In genomic region chr16:84502581-84502980, GRCh38 we compare ENCODE assay signal across 19 cellular contexts. TPM values are rescaled to one million over a fixed set of nuclear protein-coding genes. Genes with fewer than 3 reads are reported as not detected.
DNase-seq lines count a peak whose midpoint lies in the region; ATAC-seq and TF ChIP-seq lines count a peak whose summit lies in the region.
"Had no signal": no experiment of that assay in that cellular context is flagged by ENCODE, and none has a peak within 500 bp of the region (broad histone marks: within the 10 kb centered on the region; RNA-seq: fewer than 3 reads in every experiment).

No MANE protein-coding gene starts in this region.

- H3K36me3 Mint-ChIP-seq in T-helper 17 cell (ENCODE audit: low read depth): no peaks in the 10 kb centered on the region

- BruUV-seq in PC-9 (replicated peaks; lab: Mats Ljungman, UMichigan): TSS peak; percentile 33

- H3K36me3 ChIP-seq in PC-9 (ENCODE audit: low read depth): peaks cover 19% of the 10 kb centered on the region; the same call in 1 of the 2 replicates
- peaks cover 36% of the 10 kb centered on the region for H3K36me3 ChIP-seq in osteoblast (ENCODE audit: insufficient read depth, low read length)
- H3K36me3 ChIP-seq: HAP-1 had no signal

- POLR2A ChIA-PET in PC-9 (lab: Charles Lee; ENCODE audit: unreplicated experiment): interaction anchor here (0.6 to 0.7 kb wide), 3 partner anchors 11 to 228 kb away, joined by 4 to 9 read pairs (median 8); no protein-coding TSS in a partner anchor

- H3K4me2 ChIP-seq in PC-9 (peak overlapping the region; percentile 90), osteoblast (ENCODE audit: insufficient read depth, low read length) (peak overlapping the region; percentile 83)
- H3K4me2 ChIP-seq: KMS-11 had no signal

- H3K27ac Mint-ChIP-seq in T-helper 17 cell: no peak overlapping the region

- intact Hi-C loops in PC-9 (cut with micrococcal nuclease; ENCODE audit: unreplicated experiment): loop anchor here (5.0 kb wide), 4 partner anchors 275 to 550 kb away; partner anchors contain the start of gene OSGIN1

- H3K4me3 Mint-ChIP-seq in T-helper 17 cell: no peak overlapping the region

- H3K9me3 ChIP-seq in PC-9 (ENCODE audit: insufficient read depth, low read depth) (no peaks in the 10 kb centered on the region), osteoblast (ENCODE audit: low read depth, low read length) (no peaks in the 10 kb centered on the region), T-helper 17 cell (ENCODE audit: control insufficient read depth, low read length, poor library complexity, severe bottlenecking) (no peaks in the 10 kb centered on the region)
- H3K9me3 ChIP-seq: HAP-1, spleen, stomach had no signal

- no peaks in the 10 kb centered on the region for H3K9me2 ChIP-seq in PC-9 (ENCODE audit: insufficient read depth)

- peaks cover 61% of the 10 kb centered on the region for H3F3A ChIP-seq in PC-9 (ENCODE audit: insufficient read depth, low read depth)

- no peaks in the 10 kb centered on the region for H3K27me3 Mint-ChIP-seq in T-helper 17 cell

- H3K4me3 ChIP-seq in PC-9 (peak overlapping the region; percentile 92; the same call in 1 of the 2 replicates), fibroblast of mammary gland (ENCODE audit: control insufficient read depth, low read depth, low read length) (no peak overlapping the region), osteoblast (ENCODE audit: insufficient read depth, low read length) (no peak overlapping the region)
- H3K4me3 ChIP-seq: HAP-1, spleen, stomach had no signal

- DNase-seq in EL (peak; percentile 32), PC-9 (peak; percentile 38 to 70), fibroblast of mammary gland (ENCODE audit: low read depth) (peak; percentile 41), osteoblast (ENCODE audit: insufficient read length, low spot score, missing footprints) (no peak), NCI-H1417 treated with DMSO at 0.1 percent for 48 hours (lab: John Stamatoyannopoulos, UW) (no peak), T-helper 17 cell (no peak)
- DNase-seq: activated CD4-positive, CD25-positive, alpha-beta regulatory T cell; activated naive CD4-positive, alpha-beta T cell; C1 segment of cervical spinal cord; DND-41; foreskin melanocyte; NCI-H187; NCI-H510A; stomach had no signal

- ATAC-seq in GM18868 (IDR thresholded peaks at IDR 0.05; ENCODE audit: unreplicated experiment) (no peak), HG03571 (IDR thresholded peaks at IDR 0.05; ENCODE audit: unreplicated experiment) (no peak), T-helper 17 cell (no peak)

- TF ChIP-seq CTCF in PC-9 (conservative IDR thresholded peaks at IDR 0.05): no peak
- no peak for TF ChIP-seq CTCF in fibroblast of mammary gland (conservative IDR thresholded peaks at IDR 0.05; ENCODE audit: control insufficient read depth, insufficient read depth, low read depth, low read length)
- TF ChIP-seq CTCF in osteoblast (IDR thresholded peaks at IDR 0.05; ENCODE audit: extremely low read depth, low read depth, low read length): no peak

- H3K4me1 Mint-ChIP-seq in T-helper 17 cell: peaks cover 26% of the 10 kb centered on the region

- H4K20me1 ChIP-seq in PC-9 (ENCODE audit: insufficient read depth): no peaks in the 10 kb centered on the region
- peaks cover 14% of the 10 kb centered on the region for H4K20me1 ChIP-seq in osteoblast (ENCODE audit: insufficient read depth, low read length)

- H3K4me1 ChIP-seq in PC-9 (replicated peaks; ENCODE audit: insufficient read depth) (peaks cover 78% of the 10 kb centered on the region), osteoblast (ENCODE audit: insufficient read depth, low read length) (peaks cover 32% of the 10 kb centered on the region)

- H3K79me2 ChIP-seq in PC-9 (ENCODE audit: low read depth): peaks cover 51% of the 10 kb centered on the region
- H3K79me2 ChIP-seq in osteoblast (ENCODE audit: insufficient read depth, low read length): peaks cover 53% of the 10 kb centered on the region

- H2AFZ ChIP-seq in PC-9: no peak overlapping the region
- no peak overlapping the region for H2AFZ ChIP-seq in osteoblast (ENCODE audit: low read length)

- CTCF ChIA-PET in PC-9 (lab: Charles Lee): no interaction called here

- H3K27me3 ChIP-seq in PC-9 (ENCODE audit: insufficient read depth, low read depth) (no peaks in the 10 kb centered on the region), osteoblast (ENCODE audit: insufficient read depth, low read length) (no peaks in the 10 kb centered on the region)
- H3K27me3 ChIP-seq: spleen, stomach had no signal

- H3K27ac ChIP-seq in PC-9 (peak overlapping the region; percentile 99), osteoblast (ENCODE audit: low read depth, low read length) (peak overlapping the region; percentile 83)
- H3K27ac ChIP-seq: KMS-11, spleen, stomach had no signal

RNA-seq across cellular contexts. Expression of gene MEAK7, which starts 1.9 kb away (rescaled TPM):
- total RNA-seq in PC-9 (2021) (73.4 and 74.6 TPM in 2 replicates), osteoblast (24.2 and 27.7 TPM in 2 replicates), T-helper 17 cell (1 to 10 TPM; 5.7 to 8.9 TPM)

Comparison
In these comparisons a context has a peak if more than half of its experiments do, and no peak if none do; other contexts are left out.
1. DNase-seq: peak in EL (single experiment), PC-9 (2 of 2) and fibroblast of mammary gland (single experiment); none in osteoblast (single experiment), NCI-H1417 treated with DMSO at 0.1 percent for 48 hours (single experiment) and T-helper 17 cell (0 of 3).